22 cellular contexts compared by ENCODE assay signal in the genomic region with DNA sequence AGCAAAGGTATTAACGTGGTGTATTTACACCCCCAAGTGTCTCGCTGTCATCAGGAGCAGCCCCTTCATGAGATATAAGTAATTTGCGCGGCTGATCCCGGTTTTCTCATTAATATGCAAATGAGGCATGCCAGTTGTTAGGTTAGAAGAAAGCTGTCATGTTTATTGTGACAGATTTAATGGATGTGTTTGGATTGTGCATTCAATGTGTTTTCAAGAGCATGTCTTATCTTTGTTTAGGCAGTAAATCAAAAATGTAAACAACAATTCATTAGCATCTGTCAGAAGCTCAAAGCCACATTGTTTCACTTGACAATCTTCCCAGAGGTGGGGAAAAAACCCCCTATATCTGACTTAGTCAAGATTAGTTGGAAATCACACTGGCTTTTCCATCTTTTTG. TPM values are rescaled to one million over a fixed set of nuclear protein-coding genes. Genes with fewer than 3 reads are reported as not detected.
A peak's percentile ranks its signal among the peaks of the same experiment; 100 is the strongest.
DNase-seq lines count a peak whose midpoint lies in the region; ATAC-seq and TF ChIP-seq lines count a peak whose summit lies in the region.
"Had no signal": no experiment of that assay in that cellular context is flagged by ENCODE, and none has a peak within 500 bp of the region (broad histone marks: within the 10 kb centered on the region; RNA-seq: fewer than 3 reads in every experiment).

No MANE protein-coding gene starts in this region.

- H3K9ac ChIP-seq in neural cell (ENCODE audit: low read length): no peak overlapping the region
- H3K9ac ChIP-seq: BLaER1 treated with 17β-estradiol and CSF1 and Interleukin-3, amounts not matched to agents 10 nM and 100 nM had no signal

- CTCF ChIA-PET in HEK293 (lab: Yijun Ruan, JAX): interaction anchor here (0.7 kb wide), 1 partner anchor 393 kb away, joined by 3 read pairs; no protein-coding TSS in a partner anchor

- peaks cover 8% of the 10 kb centered on the region; the same call in 1 of the 2 replicates for H3K4me1 ChIP-seq in HEK293 (ENCODE audit: control insufficient read depth, insufficient read depth, low read length)
- H3K4me1 ChIP-seq: BE2C had no signal

- H3K9me2 ChIP-seq in neural cell (ENCODE audit: insufficient read depth, low read length): no peaks in the 10 kb centered on the region

- no peaks in the 10 kb centered on the region for H3K36me3 ChIP-seq in HEK293 (ENCODE audit: control insufficient read depth in 2 of 2, insufficient read depth in 1 of 2, low read length in 2 of 2)
- no peaks in the 10 kb centered on the region for H3K36me3 ChIP-seq in neural cell (ENCODE audit: insufficient read depth, low read length)
- H3K36me3 ChIP-seq: BE2C; BLaER1 treated with 17β-estradiol and CSF1 and Interleukin-3, amounts not matched to agents 10 nM and 100 nM had no signal

- DNase-seq in NCI-H526 treated with DMSO at 0.1 percent for 48 hours (lab: John Stamatoyannopoulos, UW): peak; percentile 13
- no peak for DNase-seq in NCI-H748 treated with DMSO at 0.1 percent for 48 hours (lab: John Stamatoyannopoulos, UW)
- DNase-seq: 8988T; ACHN; AML-193; BE2C; CD4-positive, alpha-beta T cell; CD8-positive, alpha-beta memory T cell; DMS 273 treated with DMSO at 0.1 percent for 48 hours; DMS79; EL; GDM1; GOT3; HCEC 1CT; HFFc6 had no signal

- POLR2A ChIA-PET in HEK293 (lab: Yijun Ruan, JAX): no interaction called here

- no peaks in the 10 kb centered on the region for H3F3A ChIP-seq in neural cell (ENCODE audit: insufficient read depth, low read length, poor library complexity, severe bottlenecking)

- H3K4me3 ChIP-seq in HEK293 (ENCODE audit: low read depth, low read length) (no peak overlapping the region), neural cell (ENCODE audit: low read length) (no peak overlapping the region)
- H3K4me3 ChIP-seq: A549; BLaER1 treated with 17β-estradiol and CSF1 and Interleukin-3, amounts not matched to agents 10 nM and 100 nM; GM12878 had no signal

- no peaks in the 10 kb centered on the region for H3K9me3 ChIP-seq in HEK293 (ENCODE audit: control insufficient read depth, insufficient read depth, low read depth, low read length)
- H3K9me3 ChIP-seq in neural cell (ENCODE audit: low read length): no peaks in the 10 kb centered on the region
- H3K9me3 ChIP-seq: A549, BE2C had no signal

- H3K4me2 ChIP-seq in neural cell (ENCODE audit: low read length): no peak overlapping the region
- H3K4me2 ChIP-seq: A549; BLaER1 treated with 17β-estradiol and CSF1 and Interleukin-3, amounts not matched to agents 10 nM and 100 nM had no signal

- H4K20me1 ChIP-seq in neural cell (ENCODE audit: insufficient read depth): no peaks in the 10 kb centered on the region
- H4K20me1 ChIP-seq: BLaER1 treated with 17β-estradiol and CSF1 and Interleukin-3, amounts not matched to agents 10 nM and 100 nM had no signal

- peaks cover 3% of the 10 kb centered on the region for H3K27me3 ChIP-seq in neural cell (ENCODE audit: insufficient read depth, low read depth, low read length)
- H3K27me3 ChIP-seq: BE2C; BLaER1 treated with 17β-estradiol and CSF1 and Interleukin-3, amounts not matched to agents 10 nM and 100 nM had no signal

- TF ChIP-seq CTCF in HEK293 (tag by site-specific recombination; IDR thresholded peaks at IDR 0.05) (no peak), neural cell (IDR thresholded peaks at IDR 0.05; ENCODE audit: poor library complexity, severe bottlenecking) (no peak)

- no peak overlapping the region for H2AFZ ChIP-seq in neural cell (ENCODE audit: low read depth, low read length)

- ATAC-seq in HG02763 (IDR thresholded peaks at IDR 0.05; ENCODE audit: unreplicated experiment) (no peak), GM18519 (IDR thresholded peaks at IDR 0.05; ENCODE audit: low FRiP score, unreplicated experiment) (no peak)
- ATAC-seq: A549, GM12878 had no signal

- H3K27ac ChIP-seq in HEK293 (ENCODE audit: extremely low read depth, low read depth, low read length): no peak overlapping the region
- no peak overlapping the region for H3K27ac ChIP-seq in neural cell (ENCODE audit: low read length)
- H3K27ac ChIP-seq: A549; BLaER1 treated with 17β-estradiol and CSF1 and Interleukin-3, amounts not matched to agents 10 nM and 100 nM had no signal

- H3K79me2 ChIP-seq in neural cell (replicated peaks; ENCODE audit: insufficient read depth, low read length): no peaks in the 10 kb centered on the region

- peak; percentile 34 for TF ChIP-seq EP300 in neural cell (conservative IDR thresholded peaks at IDR 0.05; ENCODE audit: poor library complexity, severe bottlenecking)

- no peak for TF ChIP-seq RAD21 in neural cell (conservative IDR thresholded peaks at IDR 0.05)

TF ChIP-seq in HEK293, 187 proteins besides CTCF, POLR2A, EP300 and RAD21:
- TF ChIP-seq, protein P1, sequence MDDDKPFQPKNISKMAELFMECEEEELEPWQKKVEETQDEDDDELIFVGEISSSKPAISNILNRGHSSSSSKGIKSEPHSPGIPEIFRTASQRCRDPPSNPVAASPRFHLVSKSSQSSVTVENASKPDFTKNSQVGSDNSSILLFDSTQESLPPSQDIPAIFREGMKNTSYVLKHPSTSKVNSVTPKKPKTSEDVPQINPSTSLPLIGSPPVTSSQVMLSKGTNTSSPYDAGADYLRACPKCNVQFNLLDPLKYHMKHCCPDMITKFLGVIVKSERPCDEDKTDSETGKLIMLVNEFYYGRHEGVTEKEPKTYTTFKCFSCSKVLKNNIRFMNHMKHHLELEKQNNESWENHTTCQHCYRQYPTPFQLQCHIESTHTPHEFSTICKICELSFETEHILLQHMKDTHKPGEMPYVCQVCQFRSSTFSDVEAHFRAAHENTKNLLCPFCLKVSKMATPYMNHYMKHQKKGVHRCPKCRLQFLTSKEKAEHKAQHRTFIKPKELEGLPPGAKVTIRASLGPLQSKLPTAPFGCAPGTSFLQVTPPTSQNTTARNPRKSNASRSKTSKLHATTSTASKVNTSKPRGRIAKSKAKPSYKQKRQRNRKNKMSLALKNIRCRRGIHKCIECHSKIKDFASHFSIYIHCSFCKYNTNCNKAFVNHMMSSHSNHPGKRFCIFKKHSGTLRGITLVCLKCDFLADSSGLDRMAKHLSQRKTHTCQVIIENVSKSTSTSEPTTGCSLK (tag by site-specific recombination; IDR thresholded peaks at IDR 0.05): no peak
- TF ChIP-seq FEZF1 (tag by site-specific recombination; IDR thresholded peaks at IDR 0.05): peak; percentile 38; the same call in 1 of the 2 replicates
- TF ChIP-seq OSR2 (tag by site-specific recombination; IDR thresholded peaks at IDR 0.05): peak; percentile 20; the same call in 1 of the 2 replicates

TF ChIP-seq in neural cell, 6 proteins besides CTCF, POLR2A, EP300 and RAD21:
- TF ChIP-seq POLR2AphosphoS5 (IDR thresholded peaks at IDR 0.05) (peak; percentile 66), MXI1 (conservative IDR thresholded peaks at IDR 0.05; ENCODE audit: poor library complexity, severe bottlenecking) (no peak)

RNA-seq across cellular contexts. Expression of a gene that starts 56.5 kb away (rescaled TPM):
- 59.5 and 67.6 TPM in 2 replicates for polyA plus RNA-seq in neural cell
- polyA minus RNA-seq in neural cell: 48.2 and 59.2 TPM in 2 replicates
